ENCODE assay signal across 11 cellular contexts in the genomic region with DNA sequence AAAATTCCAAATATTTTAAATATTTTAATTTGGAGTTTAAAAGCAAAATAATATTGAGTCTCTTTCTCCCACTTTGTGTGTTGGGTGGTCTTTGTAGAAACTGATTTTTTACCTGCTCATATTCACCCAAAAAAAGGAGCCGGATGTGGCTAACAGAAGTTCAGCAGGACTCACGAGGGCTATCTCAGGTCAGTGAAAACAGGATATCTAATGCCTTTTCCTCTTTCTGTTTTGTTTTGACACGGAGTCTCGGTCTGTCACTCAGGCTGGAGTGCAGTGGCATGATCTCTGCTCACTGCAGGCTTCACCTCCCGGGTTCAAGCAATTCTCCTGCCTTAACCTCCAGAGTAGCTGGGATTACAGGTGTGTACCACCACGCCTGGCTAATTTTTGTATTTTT. TPM values are rescaled to one million over a fixed set of nuclear protein-coding genes. Genes with fewer than 3 reads are reported as not detected.
DNase-seq lines count a peak whose midpoint lies in the region; ATAC-seq and TF ChIP-seq lines count a peak whose summit lies in the region.
"Had no signal": no experiment of that assay in that cellular context is flagged by ENCODE, and none has a peak within 500 bp of the region (broad histone marks: within the 10 kb centered on the region; RNA-seq: fewer than 3 reads in every experiment).

No MANE protein-coding gene starts in this region.

- no peak overlapping the region for H4K8ac ChIP-seq in neuronal stem cell (ENCODE audit: low read depth, low read length)

- H3K23ac ChIP-seq in neuronal stem cell (ENCODE audit: low read depth, low read length, poor library complexity) = no peak overlapping the region

- no peak for TF ChIP-seq CTCF in PC-9 (conservative IDR thresholded peaks at IDR 0.05)

- H3K27ac ChIP-seq in PC-9 (peak overlapping the region; percentile 77), neuronal stem cell (replicated peaks; ENCODE audit: low read length) (peak overlapping the region; percentile 97)
- H3K27ac ChIP-seq: SJSA1, thoracic aorta had no signal

- H3K36me3 ChIP-seq in PC-9 (ENCODE audit: low read depth) = no peaks in the 10 kb centered on the region
- peaks cover 9 to 33% of the 10 kb centered on the region in 2 donors for H3K36me3 ChIP-seq in neuronal stem cell (replicated peaks in 1 of 2; ENCODE audit: control insufficient read depth in 2 of 2, insufficient read depth in 2 of 2, low read length in 2 of 2)

- no peak overlapping the region for H3K14ac ChIP-seq in neuronal stem cell (ENCODE audit: low read length)

- no peaks in the 10 kb centered on the region for H3K9me3 ChIP-seq in PC-9 (ENCODE audit: insufficient read depth, low read depth)
- H3K9me3 ChIP-seq in neuronal stem cell (replicated peaks in 1 of 2; ENCODE audit: control insufficient read depth in 2 of 2, insufficient read depth in 1 of 2, low read depth in 1 of 2, low read length in 2 of 2) = no peaks in the 10 kb centered on the region
- H3K9me3 ChIP-seq: SJSA1, thoracic aorta had no signal

- no peaks in the 10 kb centered on the region for H3K9me2 ChIP-seq in PC-9 (ENCODE audit: insufficient read depth)

- H2BK5ac ChIP-seq in neuronal stem cell (ENCODE audit: low read length) = no peak overlapping the region

- no peak overlapping the region for H3K18ac ChIP-seq in neuronal stem cell (ENCODE audit: low read length)

- H3K4me3 ChIP-seq in PC-9 = peak overlapping the region; percentile 9; the same call in 1 of the 2 replicates
- H3K4me3 ChIP-seq in neuronal stem cell (ENCODE audit: low read length in 2 of 2) = no peak overlapping the region
- H3K4me3 ChIP-seq: SJSA1, thoracic aorta had no signal

- H2AK5ac ChIP-seq in neuronal stem cell (ENCODE audit: low read depth, low read length) = no peak overlapping the region

- POLR2A ChIA-PET in PC-9 (lab: Charles Lee; ENCODE audit: unreplicated experiment) = interaction anchor here (0.6 to 0.7 kb wide), 2 partner anchors 35 to 41 kb away, joined by 3 to 4 read pairs; partner anchors contain the start of gene KLC1

- no peak overlapping the region for H2BK120ac ChIP-seq in neuronal stem cell (ENCODE audit: low read depth, low read length)

- H3K27me3 ChIP-seq in PC-9 (ENCODE audit: insufficient read depth, low read depth) (no peaks in the 10 kb centered on the region), neuronal stem cell (ENCODE audit: control insufficient read depth in 3 of 3, insufficient read depth in 3 of 3, low read depth in 1 of 3, low read length in 3 of 3) (no peaks in the 10 kb centered on the region)
- H3K27me3 ChIP-seq: SJSA1 had no signal

- no TSS peak for BruUV-seq in PC-9 (replicated peaks; lab: Mats Ljungman, UMichigan)

- ATAC-seq in GM19043 (IDR thresholded peaks at IDR 0.05; ENCODE audit: low read depth, unreplicated experiment) = peak; percentile 89
- peak; percentile 89 for ATAC-seq in HG02610 (IDR thresholded peaks at IDR 0.05; ENCODE audit: unreplicated experiment)
- no peak for ATAC-seq in left colon
- no peak for ATAC-seq in GM21367 (IDR thresholded peaks at IDR 0.05; ENCODE audit: unreplicated experiment)
- ATAC-seq: HCT116 had no signal

- intact Hi-C loops in PC-9 (cut with micrococcal nuclease; ENCODE audit: unreplicated experiment) = no loop called here
- intact Hi-C loops in left colon (cut with DNase I, micrococcal nuclease) = no loop called here

- no CpG with 5 or more reads among the region's 6 CpGs for WGBS in neuronal stem cell (ENCODE audit: extremely low coverage in 2 of 2, insufficient read length in 2 of 2, insufficient replicate concordance in 1 of 2), 2 donors

- peak overlapping the region; percentile 68 for H3K4me2 ChIP-seq in PC-9
- H3K4me2 ChIP-seq in neuronal stem cell (ENCODE audit: insufficient read depth, low read length, poor library complexity, severe bottlenecking) = no peak overlapping the region

- CTCF ChIA-PET in PC-9 (lab: Charles Lee) = interaction anchor here (0.6 to 1.0 kb wide), 3 partner anchors 17 to 556 kb away, joined by 3 read pairs; no protein-coding TSS in a partner anchor

- no peak overlapping the region for H2BK12ac ChIP-seq in neuronal stem cell (ENCODE audit: low read length)

- no peak overlapping the region for H3K4ac ChIP-seq in neuronal stem cell (ENCODE audit: low read length)

- peaks cover 42% of the 10 kb centered on the region for H3K4me1 ChIP-seq in PC-9 (replicated peaks; ENCODE audit: insufficient read depth)
- H3K4me1 ChIP-seq in neuronal stem cell (ENCODE audit: control insufficient read depth in 2 of 2, insufficient read depth in 1 of 2, low read depth in 1 of 2, low read length in 2 of 2) = peaks cover 7 to 13% of the 10 kb centered on the region in 2 donors
- H3K4me1 ChIP-seq: SJSA1 had no signal

- DNase-seq in PC-9 (no peak), neuronal stem cell (ENCODE audit: low spot score) (no peak), left colon (no peak), COR-L47 (lab: John Stamatoyannopoulos, UW) (no peak), GM03348 (ENCODE audit: low spot score) (no peak)

- peaks cover 42% of the 10 kb centered on the region for H3F3A ChIP-seq in PC-9 (ENCODE audit: insufficient read depth, low read depth)

- no peak overlapping the region for H2BK15ac ChIP-seq in neuronal stem cell (ENCODE audit: low read length)

- H4K20me1 ChIP-seq in PC-9 (ENCODE audit: insufficient read depth) = no peaks in the 10 kb centered on the region

- no peaks in the 10 kb centered on the region for H3K79me1 ChIP-seq in neuronal stem cell (ENCODE audit: low read depth, low read length)

- no peak overlapping the region for H3K9ac ChIP-seq in neuronal stem cell (ENCODE audit: low read depth, low read length, poor library complexity)

- no peaks in the 10 kb centered on the region for H3K79me2 ChIP-seq in PC-9 (ENCODE audit: low read depth)

- H2AFZ ChIP-seq in PC-9 (no peak overlapping the region), neuronal stem cell (ENCODE audit: low read length) (no peak overlapping the region)

- H4K91ac ChIP-seq in neuronal stem cell (ENCODE audit: low read depth, low read length, poor library complexity) = no peak overlapping the region

RNA-seq across cellular contexts. Expression of gene COA8, which starts 30.8 kb away (rescaled TPM):
- total RNA-seq in PC-9 (2021) (93.8 and 101 TPM in 2 replicates), left colon (10 to 100 TPM; 27.4 to 33.4 TPM)
- polyA plus RNA-seq in neuronal stem cell (2013, experiment 1 of 2) = 45.8 TPM
- 47.5 TPM for polyA plus RNA-seq in neuronal stem cell (2013, experiment 2 of 2)

RNA-seq across cellular contexts. Expression of gene BAG5, which starts 31.1 kb away (rescaled TPM):
- total RNA-seq in PC-9 (2021) = 61.5 and 76.5 TPM in 2 replicates
- polyA plus RNA-seq in neuronal stem cell (2013, experiment 1 of 2) = 11.7 TPM
- 11.8 TPM for polyA plus RNA-seq in neuronal stem cell (2013, experiment 2 of 2)
- total RNA-seq in left colon = 10 to 100 TPM; 27.0 to 29.9 TPM

RNA-seq across cellular contexts. Expression of gene KLC1, which starts 35.4 kb away (rescaled TPM):
- 254 and 331 TPM in 2 replicates for total RNA-seq in PC-9 (2021)
- polyA plus RNA-seq in neuronal stem cell (2013, experiment 1 of 2) = 98.0 TPM
- polyA plus RNA-seq in neuronal stem cell (2013, experiment 2 of 2) = 101 TPM
- 10 to 100 TPM; 83.6 to 88.0 TPM for total RNA-seq in left colon

Comparison
In these comparisons a context has a peak if more than half of its experiments do, and no peak if none do; other contexts are left out.
1. ATAC-seq: peak in GM19043 (single experiment) and HG02610 (single experiment); none in left colon (single experiment) and GM21367 (single experiment).